In genomic region chr12:117356048-117356447, GRCh38 we compare ENCODE assay signal across 25 cellular contexts. TPM values are rescaled to one million over a fixed set of nuclear protein-coding genes. Genes with fewer than 3 reads are reported as not detected.
DNase-seq lines count a peak whose midpoint lies in the region; ATAC-seq lines count a peak whose summit lies in the region.
"Had no signal": no experiment of that assay in that cellular context is flagged by ENCODE, and none has a peak within 500 bp of the region (broad histone marks: within the 10 kb centered on the region; RNA-seq: fewer than 3 reads in every experiment).

No MANE protein-coding gene starts in this region.

- DNase-seq in EL (peak; percentile 14), RKO (ENCODE audit: low spot score) (peak; percentile 71), stromal cell of bone marrow (ENCODE audit: low read depth) (peak; percentile 25), Right ventricle myocardium superior (no peak)
- DNase-seq in stimulated activated naive CD4-positive, alpha-beta T cell treated with Interleukin-2 at 50 U/mL for 16 hours (lab: John Stamatoyannopoulos, UW), result no peak
- DNase-seq: activated CD4-positive, alpha-beta T cell treated with anti-CD3 and anti-CD28 coated beads for 4 hours; amniotic stem cell; brain microvascular endothelial cell; DMS79; hypothalamus; mesenchymal stem cell; NCI-H1105; NCI-H187 treated with DMSO at 0.1 percent for 48 hours; NCI-H524; ovary; retina; SIG-M5; T-helper 9 cell; uterus; WERI-Rb-1 had no signal

- ATAC-seq in esophagus mucosa (peak; percentile 82), Right ventricle myocardium superior (ENCODE audit: poor library complexity) (no peak), GM21717 (IDR thresholded peaks at IDR 0.05; ENCODE audit: unreplicated experiment) (no peak)
- ATAC-seq: left lobe of liver had no signal

- intact Hi-C loops in Right ventricle myocardium superior (cut with DNase I), result no loop called here

RNA-seq across cellular contexts. Expression of gene NOS1, which starts 5.4 kb away (rescaled TPM):
- 1.7 TPM for total RNA-seq in esophagus mucosa
- total RNA-seq in Right ventricle myocardium superior, result 0.19 TPM
- total RNA-seq: activated CD8-positive, alpha-beta memory T cell treated with anti-CD3 and anti-CD28 coated beads for 36 hours; MCF 10A had no signal

Comparison
In these comparisons a context has a peak if more than half of its experiments do, and no peak if none do; other contexts are left out.
1. DNase-seq: peak in EL (single experiment), RKO (single experiment) and stromal cell of bone marrow (single experiment); none in Right ventricle myocardium superior (single experiment) and stimulated activated naive CD4-positive, alpha-beta T cell treated with Interleukin-2 at 50 U/mL for 16 hours (single experiment).